Comparison of ENCODE assay signal across 8 cellular contexts in the genomic region with DNA sequence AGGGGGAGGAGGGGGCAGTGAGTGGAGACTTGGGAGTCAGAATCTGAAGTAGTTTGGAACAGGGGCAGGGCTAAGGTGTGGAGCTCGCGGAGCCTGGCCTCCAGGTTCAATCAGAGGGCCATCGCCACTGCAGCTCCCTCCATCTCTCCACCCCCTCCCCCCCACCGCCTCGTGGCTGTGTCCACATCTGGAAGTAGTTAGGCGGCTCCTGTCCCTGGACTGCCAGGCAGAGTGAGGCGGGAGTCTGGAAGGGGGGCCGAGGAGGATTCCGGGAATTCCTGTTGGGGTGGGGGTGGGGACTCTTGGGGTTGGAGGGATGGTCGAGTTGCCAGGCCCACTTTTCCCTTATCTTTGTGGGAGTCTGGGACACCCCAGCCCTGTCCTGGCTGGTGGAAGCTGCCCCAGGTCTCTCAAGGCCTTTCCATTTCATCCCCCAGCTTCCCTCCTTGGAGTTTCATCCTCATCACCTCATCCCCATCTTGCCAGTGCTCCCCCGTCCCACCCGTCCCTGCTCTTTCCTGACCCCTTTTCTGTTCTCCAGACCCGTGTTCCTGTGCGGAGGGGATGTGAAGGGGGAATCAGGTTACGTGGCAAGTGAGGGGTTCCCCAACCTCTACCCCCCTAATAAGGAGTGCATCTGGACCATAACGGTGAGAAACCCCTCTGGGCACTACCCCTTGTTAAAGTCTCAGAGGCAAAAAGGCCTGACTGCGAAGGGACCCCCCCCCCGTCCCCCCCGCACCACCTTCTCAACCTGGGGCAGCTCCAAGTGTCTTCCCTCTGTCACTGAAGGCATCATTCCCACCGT. TPM values are rescaled to one million over a fixed set of nuclear protein-coding genes. Genes with fewer than 3 reads are reported as not detected.
DNase-seq lines count a peak whose midpoint lies in the region; ATAC-seq, FAIRE-seq and TF ChIP-seq lines count a peak whose summit lies in the region.

No MANE protein-coding gene starts in this region.

- POLR2A ChIA-PET in K562 (lab: Yijun Ruan, JAX), result interaction anchor here (0.6 to 1.6 kb wide), 8 partner anchors 9 to 117 kb away, joined by 3 to 7 read pairs (median 3); a partner anchor contains a TSS

- H3K36me3 ChIP-seq in K562 (ENCODE audit: control insufficient read depth, insufficient read depth, low read length), result no peaks in the 10 kb centered on the region
- no peaks in the 10 kb centered on the region for H3K36me3 ChIP-seq in urinary bladder (ENCODE audit: insufficient read depth)

- H3K27ac Mint-ChIP-seq in activated naive CD4-positive, alpha-beta T cell treated with anti-CD3 and anti-CD28 coated beads, Interleukin-2, amount 10 ng/mL, durations not matched to agents 7 days and 5 days, result no peak overlapping the region

- peaks cover 5% of the 10 kb centered on the region; the same call in 1 of the 3 replicates for H3K79me2 ChIP-seq in K562 (ENCODE audit: control insufficient read depth, insufficient read depth, low read length)

- BruUV-seq in K562 (replicated peaks; lab: Mats Ljungman, UMichigan), result no TSS peak

- H3K4me3 Mint-ChIP-seq in activated naive CD4-positive, alpha-beta T cell treated with anti-CD3 and anti-CD28 coated beads, Interleukin-2, amount 10 ng/mL, durations not matched to agents 7 days and 5 days, result peak overlapping the region; percentile 88

- no peaks in the 10 kb centered on the region for H3K27me3 ChIP-seq in K562 (ENCODE audit: control insufficient read depth in 2 of 2, insufficient read depth in 2 of 2, low read length in 2 of 2)

- H3K4me2 ChIP-seq in K562 (ENCODE audit: insufficient read depth, low read length), result peak overlapping the region; percentile 89

- no peaks in the 10 kb centered on the region for H3K36me3 Mint-ChIP-seq in activated naive CD4-positive, alpha-beta T cell treated with anti-CD3 and anti-CD28 coated beads, Interleukin-2, amount 10 ng/mL, durations not matched to agents 7 days and 5 days

- CTCF ChIA-PET in activated naive CD4-positive, alpha-beta T cell treated with anti-CD3 and anti-CD28 coated beads, Interleukin-2, amount 10 ng/mL, durations not matched to agents 7 days and 5 days (lab: Charles Lee), result interaction anchor here (1.1 to 1.7 kb wide), 2 partner anchors 31 to 102 kb away, joined by 3 to 5 read pairs; a partner anchor contains a TSS
- CTCF ChIA-PET in K562 (lab: Yijun Ruan, JAX; ENCODE audit: low intra/inter-chr PET ratio), result no interaction called here

- H3K27ac ChIP-seq in K562 (ENCODE audit: extremely low read depth, low read depth, low read length) (peak overlapping the region; percentile 54; the same call in 2 of the 3 replicates), urinary bladder (ENCODE audit: low read depth) (no peak overlapping the region)

- H3K9me3 ChIP-seq in K562 (replicated peaks; ENCODE audit: control insufficient read depth, insufficient read depth, low read depth, low read length), result no peaks in the 10 kb centered on the region

- TF ChIP-seq EP300 in K562 (IDR thresholded peaks at IDR 0.05; ENCODE audit: low read length), result no peak

- peak overlapping the region; percentile 23 to 89; a peak in 1 of 4 replicates for H3K9ac ChIP-seq in K562 (ENCODE audit: insufficient read depth in 1 of 2, low read depth in 2 of 2, low read length in 2 of 2)

- no peak for TF ChIP-seq CTCF in K562 (IDR thresholded peaks at IDR 0.05 in 2 of 3, conservative IDR thresholded peaks at IDR 0.05 in 1 of 3; ENCODE audit: insufficient read depth in 2 of 3, low read depth in 1 of 3, low read length in 3 of 3)
- TF ChIP-seq CTCF in lower leg skin (IDR thresholded peaks at IDR 0.05), result no peak

- no peak for DNase-seq in activated naive CD4-positive, alpha-beta T cell treated with anti-CD3 and anti-CD28 coated beads, Interleukin-2, amount 10 ng/mL, durations not matched to agents 7 days and 5 days
- DNase-seq in activated naive CD4-positive, alpha-beta T cell treated with anti-CD3 and anti-CD28 coated beads, Interleukin-2, amount 50 U/mL, for 16 hours, result no peak
- DNase-seq in K562 (ENCODE audit: extremely low read depth in 1 of 4, low spot score in 3 of 4), result peak; percentile 58 to 74 (median 63)
- peak; percentile 66 to 96 for DNase-seq in lower leg skin (ENCODE audit: low spot score in 2 of 2)
- no peak for DNase-seq in activated CD4-positive, CD25-positive, alpha-beta regulatory T cell (lab: John Stamatoyannopoulos, UW)
- no peak for DNase-seq in mesenteric fat pad (ENCODE audit: low spot score)

- H3K27me3 Mint-ChIP-seq in activated naive CD4-positive, alpha-beta T cell treated with anti-CD3 and anti-CD28 coated beads, Interleukin-2, amount 10 ng/mL, durations not matched to agents 7 days and 5 days, result peaks cover 70% of the 10 kb centered on the region

- intact Hi-C loops in K562 (cut with micrococcal nuclease) (no loop called here), lower leg skin (cut with DNase I; ENCODE audit: low total_unique reads) (no loop called here)

- TF ChIP-seq RAD21 in K562 (CRISPR knock-in tag; conservative IDR thresholded peaks at IDR 0.05 in 1 of 2, IDR thresholded peaks at IDR 0.05 in 1 of 2), result no peak

- peaks cover 42% of the 10 kb centered on the region for H3K4me1 Mint-ChIP-seq in activated naive CD4-positive, alpha-beta T cell treated with anti-CD3 and anti-CD28 coated beads, Interleukin-2, amount 10 ng/mL, durations not matched to agents 7 days and 5 days

- H3K4me3 ChIP-seq in K562 (peak overlapping the region; percentile 58), lower leg skin (ENCODE audit: low read depth, poor library complexity, severe bottlenecking) (no peak overlapping the region), urinary bladder (ENCODE audit: low read depth, low read length) (peak overlapping the region; percentile 57)

- 0 out of 3 replicates have a peak, but pooled peaks have one; percentile 3 for ATAC-seq in K562
- no peak for ATAC-seq in GM21528 (IDR thresholded peaks at IDR 0.05; ENCODE audit: low FRiP score, unreplicated experiment)

- peak overlapping the region; percentile 36 for H2AFZ ChIP-seq in K562 (ENCODE audit: low read depth, low read length)

- peaks cover 5% of the 10 kb centered on the region for H3K9me1 ChIP-seq in K562 (ENCODE audit: control insufficient read depth, insufficient read depth, low read length)

- H3K4me1 ChIP-seq in K562 (replicated peaks in 1 of 2; ENCODE audit: control insufficient read depth in 2 of 2, insufficient read depth in 2 of 2, low read length in 2 of 2) (peaks cover 35 to 65% of the 10 kb centered on the region in 2 experiments), urinary bladder (ENCODE audit: insufficient read depth) (no peaks in the 10 kb centered on the region)

- WGBS in K562 (ENCODE audit: insufficient coverage, low coverage, missing lambda C conversion rate), result 18% methylated on average over 13 of the region's 20 CpGs
- WGBS in lower leg skin, 2 donors, result 40 to 41% methylated on average over 20 of the region's 20 CpGs
- 25% methylated on average over 20 of the region's 20 CpGs for WGBS in urinary bladder

- in situ Hi-C loops in K562 (cut with MboI), result no loop called here

- no peak for FAIRE-seq in K562 (lab: Jason Lieb, UNC)

- no peak for TF ChIP-seq POLR2A in K562 (conservative IDR thresholded peaks at IDR 0.05)
- TF ChIP-seq POLR2A in lower leg skin (IDR thresholded peaks at IDR 0.05), result no peak

- no peaks in the 10 kb centered on the region for H4K20me1 ChIP-seq in K562 (replicated peaks; ENCODE audit: control insufficient read depth, insufficient read depth, low read length)

- H3K9me3 Mint-ChIP-seq in activated naive CD4-positive, alpha-beta T cell treated with anti-CD3 and anti-CD28 coated beads, Interleukin-2, amount 10 ng/mL, durations not matched to agents 7 days and 5 days, result no peaks in the 10 kb centered on the region

RNA-seq across cellular contexts. Expression of a gene that starts 0.9 kb away (rescaled TPM):
- 11.5 and 28.7 TPM in 2 replicates for total RNA-seq in K562 (2011; cell fraction: chromatin; rRNA removed; ENCODE audit: low replicate concordance)
- total RNA-seq in K562 (2011; cell fraction: nucleolus; rRNA removed), result 29.5 and 34.2 TPM in 2 replicates
- 23.0 and 24.9 TPM in 2 replicates for total RNA-seq in K562 (2011; cell fraction: nucleoplasm; rRNA removed)
- total RNA-seq in K562 (2014; rRNA removed) (13.5 and 14.1 TPM in 2 replicates), K562 (2014; rRNA removed; fragmentation: Illumina TruSeq; extraction: Trizol) (3.8 and 4.5 TPM in 2 replicates), K562 (2015; rRNA removed; fragmentation: Illumina TruSeq; extraction: Trizol) (8.9 and 10.0 TPM in 2 replicates), K562 (2021) (32.4 and 33.9 TPM in 2 replicates), lower leg skin (10 to 100 TPM in 1 of 4 donors, 1 to 10 TPM in 3; 4.9 to 47.6 (median 7.3) TPM), urinary bladder (124 TPM), mesenteric fat pad (66.4 TPM)
- polyA plus RNA-seq in K562 (2011; rRNA removed) (5.0 and 11.8 TPM in 2 replicates), K562 (2014; fragmentation: Illumina TruSeq; extraction: Trizol) (30.4 and 31.8 TPM in 2 replicates), K562 (2014; fragmentation: Nextera tagmentation; extraction: Ambion mirVana) (1 to 10 TPM; 5.2 to 5.4 TPM), K562 (2014; rRNA removed) (28.0 and 28.6 TPM in 2 replicates), urinary bladder (89.5 TPM)
- polyA plus RNA-seq in K562 (2011; cell fraction: cytosol; rRNA removed), result 9.0 and 11.0 TPM in 2 replicates
- 59.3 and 94.1 TPM in 2 replicates for polyA plus RNA-seq in K562 (2011; cell fraction: nucleus; rRNA removed)
- 21.8 and 34.6 TPM in 2 replicates for polyA plus RNA-seq in K562 (2012)
- 1.6 and 2.0 TPM in 2 replicates for polyA minus RNA-seq in K562 (2011; rRNA and poly(A)+ RNA removed)
- 5.7 and 10.1 TPM in 2 replicates for polyA minus RNA-seq in K562 (2011; cell fraction: cytosol; rRNA and poly(A)+ RNA removed)
- polyA minus RNA-seq in K562 (2011; cell fraction: nucleus; rRNA and poly(A)+ RNA removed), result 7.3 and 10.7 TPM in 2 replicates

RNA-seq across cellular contexts. Expression of a gene that starts 9.2 kb away (rescaled TPM):
- total RNA-seq in K562 (2011; cell fraction: chromatin; rRNA removed; ENCODE audit: low replicate concordance), result 7.4 and 17.6 TPM in 2 replicates
- 17.5 and 20.3 TPM in 2 replicates for total RNA-seq in K562 (2011; cell fraction: nucleolus; rRNA removed)
- total RNA-seq in K562 (2011; cell fraction: nucleoplasm; rRNA removed), result 13.9 and 15.0 TPM in 2 replicates
- 7.3 and 18.3 TPM in 2 replicates for total RNA-seq in K562 (2014; rRNA removed)
- total RNA-seq in K562 (2014; rRNA removed; fragmentation: Illumina TruSeq; extraction: Trizol), result 3.4 and 4.3 TPM in 2 replicates
- total RNA-seq in K562 (2015; rRNA removed; fragmentation: Illumina TruSeq; extraction: Trizol), result 5.8 and 6.9 TPM in 2 replicates
- 29.0 and 32.1 TPM in 2 replicates for total RNA-seq in K562 (2021)
- 9.1 and 18.6 TPM in 2 replicates for polyA plus RNA-seq in K562 (2011; rRNA removed)
- polyA plus RNA-seq in K562 (2011; cell fraction: cytosol; rRNA removed), result 8.8 and 23.5 TPM in 2 replicates
- 23.6 and 37.0 TPM in 2 replicates for polyA plus RNA-seq in K562 (2011; cell fraction: nucleus; rRNA removed)
- 26.6 and 27.6 TPM in 2 replicates for polyA plus RNA-seq in K562 (2012)
- 15.3 and 27.4 TPM in 2 replicates for polyA plus RNA-seq in K562 (2014; fragmentation: Illumina TruSeq; extraction: Trizol)
- 1 to 10 TPM; 1.4 to 2.6 TPM for polyA plus RNA-seq in K562 (2014; fragmentation: Nextera tagmentation; extraction: Ambion mirVana)
- 14.1 and 15.0 TPM in 2 replicates for polyA plus RNA-seq in K562 (2014; rRNA removed)
- 2.5 and 3.4 TPM in 2 replicates for polyA minus RNA-seq in K562 (2011; rRNA and poly(A)+ RNA removed)
- polyA minus RNA-seq in K562 (2011; cell fraction: cytosol; rRNA and poly(A)+ RNA removed), result 5.8 and 6.3 TPM in 2 replicates
- 8.1 and 8.6 TPM in 2 replicates for polyA minus RNA-seq in K562 (2011; cell fraction: nucleus; rRNA and poly(A)+ RNA removed)
- 10 to 100 TPM; 22.3 to 33.5 (median 26.9) TPM for total RNA-seq in lower leg skin
- 5.3 TPM for total RNA-seq in urinary bladder
- polyA plus RNA-seq in urinary bladder, result 30.4 TPM
- total RNA-seq in mesenteric fat pad, result 12.9 TPM

RNA-seq across cellular contexts. Expression of a gene that starts 17.0 kb away (rescaled TPM):
- 1.5 and 2.7 TPM in 2 replicates for total RNA-seq in K562 (2011; cell fraction: chromatin; rRNA removed; ENCODE audit: low replicate concordance)
- total RNA-seq in K562 (2011; cell fraction: nucleolus; rRNA removed), result 1.6 and 2.0 TPM in 2 replicates
- total RNA-seq in K562 (2011; cell fraction: nucleoplasm; rRNA removed), result 1.1 and 2.1 TPM in 2 replicates
- total RNA-seq in K562 (2014; rRNA removed), result 0.50 and 1.4 TPM in 2 replicates
- total RNA-seq in K562 (2014; rRNA removed; fragmentation: Illumina TruSeq; extraction: Trizol), result 0.10 and 0.33 TPM in 2 replicates
- total RNA-seq in K562 (2015; rRNA removed; fragmentation: Illumina TruSeq; extraction: Trizol), result 0.49 and 0.51 TPM in 2 replicates
- total RNA-seq in K562 (2021), result 0.94 and 0.95 TPM in 2 replicates
- 0.50 and 0.57 TPM in 2 replicates for polyA plus RNA-seq in K562 (2011; rRNA removed)
- polyA plus RNA-seq in K562 (2011; cell fraction: cytosol; rRNA removed), result 0.86 and 1.00 TPM in 2 replicates
- polyA plus RNA-seq in K562 (2011; cell fraction: nucleus; rRNA removed), result 2.1 and 3.5 TPM in 2 replicates
- polyA plus RNA-seq in K562 (2012), result 0.52 and 1.0 TPM in 2 replicates
- polyA plus RNA-seq in K562 (2014; fragmentation: Illumina TruSeq; extraction: Trizol), result 0.42 and 0.80 TPM in 2 replicates
- under 1 TPM; 0.17 to 0.27 TPM for polyA plus RNA-seq in K562 (2014; fragmentation: Nextera tagmentation; extraction: Ambion mirVana)
- 0.73 and 1.3 TPM in 2 replicates for polyA plus RNA-seq in K562 (2014; rRNA removed)
- polyA minus RNA-seq in K562 (2011; rRNA and poly(A)+ RNA removed), result 0.51 and 0.84 TPM in 2 replicates
- 0.67 TPM in 1 of 2 replicates, not detected in the other for polyA minus RNA-seq in K562 (2011; cell fraction: cytosol; rRNA and poly(A)+ RNA removed)
- 0.67 and 0.78 TPM in 2 replicates for polyA minus RNA-seq in K562 (2011; cell fraction: nucleus; rRNA and poly(A)+ RNA removed)
- total RNA-seq in lower leg skin, result 1 to 10 TPM in 2 of 4 donors, under 1 TPM in 2; 0.15 to 4.3 (median 0.99) TPM
- total RNA-seq in urinary bladder, result 1.6 TPM
- 0.57 TPM for polyA plus RNA-seq in urinary bladder
- total RNA-seq in mesenteric fat pad, result not detected

RNA-seq across cellular contexts. Expression of a gene that starts 17.2 kb away (rescaled TPM):
- total RNA-seq in K562 (2011; cell fraction: chromatin; rRNA removed; ENCODE audit: low replicate concordance), result 117 and 377 TPM in 2 replicates
- 224 and 228 TPM in 2 replicates for total RNA-seq in K562 (2011; cell fraction: nucleolus; rRNA removed)
- total RNA-seq in K562 (2011; cell fraction: nucleoplasm; rRNA removed), result 133 and 136 TPM in 2 replicates
- total RNA-seq in K562 (2014; rRNA removed) (15.0 and 33.7 TPM in 2 replicates), K562 (2014; rRNA removed; fragmentation: Illumina TruSeq; extraction: Trizol) (3.3 and 6.0 TPM in 2 replicates), K562 (2015; rRNA removed; fragmentation: Illumina TruSeq; extraction: Trizol) (15.0 and 17.2 TPM in 2 replicates), K562 (2021) (56.0 and 63.3 TPM in 2 replicates), lower leg skin (10 to 100 TPM; 42.0 to 82.2 (median 63.7) TPM), urinary bladder (13.7 TPM), mesenteric fat pad (41.8 TPM)
- polyA plus RNA-seq in K562 (2011; rRNA removed) (9.0 and 22.2 TPM in 2 replicates), K562 (2014; fragmentation: Illumina TruSeq; extraction: Trizol) (15.7 and 28.6 TPM in 2 replicates), K562 (2014; fragmentation: Nextera tagmentation; extraction: Ambion mirVana) (under 1 TPM; 0.06 to 0.25 TPM), K562 (2014; rRNA removed) (41.0 and 53.0 TPM in 2 replicates), urinary bladder (33.0 TPM)
- 8.5 and 16.9 TPM in 2 replicates for polyA plus RNA-seq in K562 (2011; cell fraction: cytosol; rRNA removed)
- polyA plus RNA-seq in K562 (2011; cell fraction: nucleus; rRNA removed), result 184 and 234 TPM in 2 replicates
- 28.5 and 77.6 TPM in 2 replicates for polyA plus RNA-seq in K562 (2012)
- polyA minus RNA-seq in K562 (2011; rRNA and poly(A)+ RNA removed), result 7.4 and 7.6 TPM in 2 replicates
- polyA minus RNA-seq in K562 (2011; cell fraction: cytosol; rRNA and poly(A)+ RNA removed), result 25.4 and 28.8 TPM in 2 replicates
- polyA minus RNA-seq in K562 (2011; cell fraction: nucleus; rRNA and poly(A)+ RNA removed), result 61.5 and 71.8 TPM in 2 replicates

RNA-seq across cellular contexts. Expression of a gene that starts 29.4 kb away (rescaled TPM):
- total RNA-seq in K562 (2011; cell fraction: chromatin; rRNA removed; ENCODE audit: low replicate concordance), result 7.1 and 11.6 TPM in 2 replicates
- 13.0 and 18.8 TPM in 2 replicates for total RNA-seq in K562 (2011; cell fraction: nucleolus; rRNA removed)
- 5.2 and 5.7 TPM in 2 replicates for total RNA-seq in K562 (2011; cell fraction: nucleoplasm; rRNA removed)
- total RNA-seq in K562 (2014; rRNA removed) (1.3 and 1.8 TPM in 2 replicates), K562 (2014; rRNA removed; fragmentation: Illumina TruSeq; extraction: Trizol) (0.48 TPM in 1 of 2 replicates, not detected in the other), K562 (2015; rRNA removed; fragmentation: Illumina TruSeq; extraction: Trizol) (1.1 TPM in 2 replicates), K562 (2021) (3.2 and 5.3 TPM in 2 replicates), lower leg skin (1 to 10 TPM in 2 of 4 donors, not detected in 2; 1.3 to 1.7 TPM), urinary bladder (not detected), mesenteric fat pad (2.3 TPM)
- polyA plus RNA-seq in K562 (2011; rRNA removed) (0.42 and 2.1 TPM in 2 replicates), K562 (2014; fragmentation: Illumina TruSeq; extraction: Trizol) (0.48 and 2.8 TPM in 2 replicates), K562 (2014; fragmentation: Nextera tagmentation; extraction: Ambion mirVana) (under 1 TPM; 0.13 to 0.14 TPM), K562 (2014; rRNA removed) (4.2 and 8.1 TPM in 2 replicates), urinary bladder (2.5 TPM)
- polyA plus RNA-seq in K562 (2011; cell fraction: cytosol; rRNA removed), result 0.96 and 3.5 TPM in 2 replicates
- 11.2 and 27.2 TPM in 2 replicates for polyA plus RNA-seq in K562 (2011; cell fraction: nucleus; rRNA removed)
- 4.8 and 12.8 TPM in 2 replicates for polyA plus RNA-seq in K562 (2012)
- polyA minus RNA-seq in K562 (2011; rRNA and poly(A)+ RNA removed), result not detected in 2 replicates
- polyA minus RNA-seq in K562 (2011; cell fraction: cytosol; rRNA and poly(A)+ RNA removed), result not detected in 2 replicates
- polyA minus RNA-seq in K562 (2011; cell fraction: nucleus; rRNA and poly(A)+ RNA removed), result 2.0 and 3.4 TPM in 2 replicates

Comparison
In these comparisons a context has a peak if more than half of its experiments do, and no peak if none do; other contexts are left out.
1. DNase-seq: peak in K562 (4 of 4) and lower leg skin (2 of 2); none in activated naive CD4-positive, alpha-beta T cell treated with anti-CD3 and anti-CD28 coated beads, Interleukin-2, amount 10 ng/mL, durations not matched to agents 7 days and 5 days (single experiment), activated naive CD4-positive, alpha-beta T cell treated with anti-CD3 and anti-CD28 coated beads, Interleukin-2, amount 50 U/mL, for 16 hours (single experiment), activated CD4-positive, CD25-positive, alpha-beta regulatory T cell (0 of 4) and mesenteric fat pad (single experiment).